1 cellular context compared by ENCODE assay signal in genomic region chr6:109474995-109475394, GRCh38.
TF ChIP-seq lines count a peak whose summit lies in the region.

No MANE protein-coding gene starts in this region.

TF ChIP-seq in SK-N-SH, 30 proteins besides CTCF, POLR2A, EP300 and RAD21:
- TF ChIP-seq GATA2 (CRISPR knock-in tag; IDR thresholded peaks at IDR 0.05) = no peak
- TF ChIP-seq FOXJ3 (CRISPR knock-in tag; IDR thresholded peaks at IDR 0.05) = no peak
- TF ChIP-seq RXRA (IDR thresholded peaks at IDR 0.05; ENCODE audit: borderline replicate concordance, low read depth) = no peak
- no peak for TF ChIP-seq RCOR1 (IDR thresholded peaks at IDR 0.05; ENCODE audit: low read length)
- no peak for TF ChIP-seq JUND (IDR thresholded peaks at IDR 0.05)
- TF ChIP-seq TCF12 (IDR thresholded peaks at IDR 0.05) = no peak
- no peak for TF ChIP-seq FOSL2 (IDR thresholded peaks at IDR 0.05; ENCODE audit: borderline replicate concordance, low read depth)
- TF ChIP-seq, protein P1, sequence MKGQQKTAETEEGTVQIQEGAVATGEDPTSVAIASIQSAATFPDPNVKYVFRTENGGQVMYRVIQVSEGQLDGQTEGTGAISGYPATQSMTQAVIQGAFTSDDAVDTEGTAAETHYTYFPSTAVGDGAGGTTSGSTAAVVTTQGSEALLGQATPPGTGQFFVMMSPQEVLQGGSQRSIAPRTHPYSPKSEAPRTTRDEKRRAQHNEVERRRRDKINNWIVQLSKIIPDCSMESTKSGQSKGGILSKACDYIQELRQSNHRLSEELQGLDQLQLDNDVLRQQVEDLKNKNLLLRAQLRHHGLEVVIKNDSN (IDR thresholded peaks at IDR 0.05; ENCODE audit: borderline replicate concordance, low read depth) = no peak
- TF ChIP-seq SMC3 (IDR thresholded peaks at IDR 0.05; ENCODE audit: low read depth, low read length) = no peak
- no peak for TF ChIP-seq FOXM1 (IDR thresholded peaks at IDR 0.05; ENCODE audit: low read depth)
TF ChIP-seq in SK-N-SH: peak in this region for 0.
